In the genomic region with DNA sequence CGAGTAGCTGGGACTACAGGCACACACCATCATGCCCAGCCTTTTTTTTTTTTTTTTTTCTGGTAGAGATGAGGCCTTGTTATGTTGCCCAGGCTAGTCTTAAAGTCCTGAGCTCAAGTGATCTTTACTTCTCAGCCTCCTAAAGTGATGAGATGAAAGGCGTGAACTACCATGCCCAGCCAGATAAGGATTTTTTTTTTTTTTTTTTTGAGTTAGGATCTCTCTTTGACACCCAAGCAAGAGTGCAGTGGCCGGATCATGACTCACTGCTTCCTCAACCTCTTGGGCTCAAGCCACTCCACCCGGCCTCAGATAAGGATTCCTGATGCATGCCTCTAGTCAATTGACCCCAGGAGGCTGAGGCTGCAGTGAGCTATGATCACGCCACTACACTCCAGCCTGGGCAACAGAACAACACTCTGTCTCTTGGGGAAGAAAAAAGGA, we compare ENCODE assay signal across 11 cellular contexts. TPM values are rescaled to one million over a fixed set of nuclear protein-coding genes. Genes with fewer than 3 reads are reported as not detected.
DNase-seq lines count a peak whose midpoint lies in the region; ATAC-seq and TF ChIP-seq lines count a peak whose summit lies in the region.
"Had no signal": no experiment of that assay in that cellular context is flagged by ENCODE, and none has a peak within 500 bp of the region (broad histone marks: within the 10 kb centered on the region; RNA-seq: fewer than 3 reads in every experiment).

No MANE protein-coding gene starts in this region.

- intact Hi-C loops in left lung (cut with DNase I) (no loop called here), gastrocnemius medialis (cut with DNase I; ENCODE audit: low total_unique reads) (no loop called here)

- H3K4me1 ChIP-seq in left lung (peaks cover 0 to 5% of the 10 kb centered on the region in 2 donors), gastrocnemius medialis (no peaks in the 10 kb centered on the region)

- DNase-seq in BJ (ENCODE audit: low read depth): peak; percentile 60
- DNase-seq in MV-4-11 (lab: John Stamatoyannopoulos, UW): peak; percentile 71
- peak; percentile 91 to 97 for DNase-seq in cardiac fibroblast (ENCODE audit: low read depth in 2 of 2)
- DNase-seq in left lung: peak in 1 of 2 donors; percentile 84
- no peak for DNase-seq in RWPE1 (ENCODE audit: low spot score)
- DNase-seq in NK-92 treated with Interleukin-12 subunit alpha and Interleukin-12 subunit beta, amount 100 ng/mL, for 24 hours (lab: John Stamatoyannopoulos, UW): no peak
- DNase-seq in gastrocnemius medialis: no peak
- DNase-seq: activated T-cell treated with anti-CD3 and anti-CD28 coated beads, Interleukin-2, amount 50 U/mL, for 24 hours; CD4-positive, CD25-positive, alpha-beta regulatory T cell; NCI-H1417 had no signal

- H3K27me3 ChIP-seq in BJ (ENCODE audit: control insufficient read depth, insufficient read depth, low read length) (no peaks in the 10 kb centered on the region), left lung (no peaks in the 10 kb centered on the region), gastrocnemius medialis (no peaks in the 10 kb centered on the region)

- TF ChIP-seq CTCF in BJ (IDR thresholded peaks at IDR 0.05; ENCODE audit: insufficient read depth, low read depth, low read length): no peak
- TF ChIP-seq CTCF in cardiac fibroblast (IDR thresholded peaks at IDR 0.05; ENCODE audit: low read depth, low read length): no peak
- no peak for TF ChIP-seq CTCF in left lung (IDR thresholded peaks at IDR 0.05)
- TF ChIP-seq CTCF in RWPE1 (conservative IDR thresholded peaks at IDR 0.05; ENCODE audit: low read depth): no peak
- no peak for TF ChIP-seq CTCF in gastrocnemius medialis (IDR thresholded peaks at IDR 0.05 in 4 of 5, conservative IDR thresholded peaks at IDR 0.05 in 1 of 5)

- POLR2A ChIA-PET in BJ (lab: Charles Lee) (interaction anchor here (1.0 kb wide), 1 partner anchor 23 kb away, joined by 3 read pairs; no protein-coding TSS in a partner anchor), RWPE1 (lab: Yijun Ruan, JAX; ENCODE audit: low non-redundant PET) (no interaction called here)

- CTCF ChIA-PET in BJ (lab: Yijun Ruan, JAX): interaction anchor here (0.6 to 1.9 kb wide), 5 partner anchors 70 to 333 kb away, joined by 3 to 6 read pairs (median 4); no protein-coding TSS in a partner anchor
- CTCF ChIA-PET in RWPE1 (lab: Yijun Ruan, JAX): interaction anchor here (0.5 to 0.7 kb wide), 2 partner anchors 19 to 300 kb away, joined by 3 to 6 read pairs; partner anchors contain the start of gene SLC9A5

- in situ Hi-C loops in gastrocnemius medialis (cut with MboI; ENCODE audit: low sequenced_read_pairs in 4 of 4): loop anchor here in 1 of 4 donors (10.0 kb wide), 1 partner anchor 147 kb away; the partner anchor contains the start of gene ZDHHC1

- H3K4me3 ChIP-seq in BJ (ENCODE audit: low read depth, low read length) (no peak overlapping the region), cardiac fibroblast (replicated peaks in 1 of 2; ENCODE audit: low read depth in 2 of 2, low read length in 2 of 2) (no peak overlapping the region), left lung (no peak overlapping the region), gastrocnemius medialis (no peak overlapping the region)

- H3K36me3 ChIP-seq in BJ (ENCODE audit: control insufficient read depth, insufficient read depth, low read length): no peaks in the 10 kb centered on the region; the same call in 1 of the 2 replicates
- peaks cover 0 to 7% of the 10 kb centered on the region in 2 donors for H3K36me3 ChIP-seq in left lung
- H3K36me3 ChIP-seq in gastrocnemius medialis: no peaks in the 10 kb centered on the region

- no peak for TF ChIP-seq POLR2A in gastrocnemius medialis (IDR thresholded peaks at IDR 0.05)

- H3K27ac ChIP-seq in left lung (peak overlapping the region in 1 of 2 donors; percentile 4), RWPE1 (no peak overlapping the region; the same call in 1 of the 2 replicates), gastrocnemius medialis (no peak overlapping the region)

- ATAC-seq in left lung: peak; percentile 94
- no peak for ATAC-seq in GM18873 (IDR thresholded peaks at IDR 0.05; ENCODE audit: low FRiP score, unreplicated experiment)
- no peak for ATAC-seq in gastrocnemius medialis

- H3K9me3 ChIP-seq in left lung: no peaks in the 10 kb centered on the region
- no peaks in the 10 kb centered on the region for H3K9me3 ChIP-seq in gastrocnemius medialis

RNA-seq across cellular contexts. Expression of gene PLEKHG4, which starts 11.2 kb away (rescaled TPM):
- 12.1 and 25.2 TPM in 2 replicates for polyA plus RNA-seq in BJ (2011; rRNA removed)
- polyA minus RNA-seq in BJ (2011; rRNA and poly(A)+ RNA removed): 9.0 and 14.5 TPM in 2 replicates
- total RNA-seq in left lung (10 to 100 TPM; 24.9 to 28.5 TPM), gastrocnemius medialis (10 to 100 TPM in 1 of 4 donors, 1 to 10 TPM in 3; 1.1 to 16.5 (median 2.6) TPM)

RNA-seq across cellular contexts. Expression of gene SLC9A5, which starts 19.4 kb away (rescaled TPM):
- polyA plus RNA-seq in BJ (2011; rRNA removed): 2.1 and 2.6 TPM in 2 replicates
- 1.0 and 1.9 TPM in 2 replicates for polyA minus RNA-seq in BJ (2011; rRNA and poly(A)+ RNA removed)
- total RNA-seq in left lung (1 to 10 TPM; 3.2 to 4.0 TPM), gastrocnemius medialis (1 to 10 TPM in 3 of 4 donors, under 1 TPM in 1; 0.61 to 2.0 (median 1.2) TPM)
- polyA plus RNA-seq: CD4-positive, CD25-positive, alpha-beta regulatory T cell had no signal

RNA-seq across cellular contexts. Expression of gene FHOD1, which starts 20.9 kb away (rescaled TPM):
- 13.2 and 23.0 TPM in 2 replicates for polyA plus RNA-seq in BJ (2011; rRNA removed)
- polyA minus RNA-seq in BJ (2011; rRNA and poly(A)+ RNA removed): 18.5 and 24.2 TPM in 2 replicates
- total RNA-seq in left lung (100 to 1,000 TPM in 1 of 2 donors, 10 to 100 TPM in 1; 68.4 to 132 TPM), gastrocnemius medialis (10 to 100 TPM; 26.3 to 65.3 (median 52.4) TPM)

RNA-seq across cellular contexts. Expression of gene TMEM208, which starts 41.2 kb away (rescaled TPM):
- polyA plus RNA-seq in BJ (2011; rRNA removed): 64.2 and 79.7 TPM in 2 replicates
- 27.4 and 45.2 TPM in 2 replicates for polyA minus RNA-seq in BJ (2011; rRNA and poly(A)+ RNA removed)
- total RNA-seq in left lung (10 to 100 TPM; 43.8 to 56.9 TPM), gastrocnemius medialis (10 to 100 TPM; 14.7 to 35.8 (median 29.2) TPM)

RNA-seq across cellular contexts. Expression of gene KCTD19, which starts 58.4 kb away (rescaled TPM):
- polyA plus RNA-seq in BJ (2011; rRNA removed): 0.06 TPM in 1 of 2 replicates, not detected in the other
- polyA minus RNA-seq in BJ (2011; rRNA and poly(A)+ RNA removed): 0.05 TPM in 1 of 2 replicates, not detected in the other
- under 1 TPM in 1 of 2 donors, not detected in 1; 0.73 TPM for total RNA-seq in left lung
- total RNA-seq in gastrocnemius medialis: not detected
- total RNA-seq: CD4-positive, CD25-positive, alpha-beta regulatory T cell had no signal
- polyA plus RNA-seq: CD4-positive, CD25-positive, alpha-beta regulatory T cell had no signal

Comparison
In these comparisons a context has a peak if more than half of its experiments do, and no peak if none do; other contexts are left out.
1. DNase-seq: peak in BJ (single experiment), MV-4-11 (single experiment) and cardiac fibroblast (2 of 2); none in RWPE1 (single experiment), NK-92 treated with Interleukin-12 subunit alpha and Interleukin-12 subunit beta, amount 100 ng/mL, for 24 hours (single experiment) and gastrocnemius medialis (0 of 2).